23 cellular contexts compared by ENCODE assay signal in genomic region chr1:245685111-245685810, GRCh38.
"Had no signal": no experiment of that assay in that cellular context is flagged by ENCODE, and none has a peak within 500 bp of the region (broad histone marks: within the 10 kb centered on the region; RNA-seq: fewer than 3 reads in every experiment).

No MANE protein-coding gene starts in this region.

- DNase-seq: cerebellar nuclear complex; colonic mucosa; effector memory CD4-positive, alpha-beta T cell; gastrocnemius medialis; heart right ventricle; hypothalamus; left lung; mesendoderm; naive thymus-derived CD4-positive, alpha-beta T cell; nephron progenitor cell; psoas muscle; retina; right lobe of liver; stimulated activated CD4-positive, alpha-beta T cell treated with anti-CD3 and anti-CD28 coated beads, Interleukin-12 subunit alpha, Interleukin-12 subunit beta, amount 100 ng/mL, for 4 hours; stimulated activated naive CD4-positive, alpha-beta T cell treated with Interleukin-2 at 50 U/mL for 16 hours; testis had no signal

- H3K4me3 Mint-ChIP-seq: naive thymus-derived CD4-positive, alpha-beta T cell; nephron progenitor cell had no signal

- H3K4me3 ChIP-seq: cardiac muscle cell, colonic mucosa, esophagus muscularis mucosa, gastrocnemius medialis, heart right ventricle, left lung, lung, psoas muscle, right lobe of liver, skin epidermis, testis, tibial nerve had no signal

- H3K27ac ChIP-seq: colonic mucosa, epithelial cell of prostate, esophagus muscularis mucosa, gastrocnemius medialis, heart right ventricle, left lung, neutrophil, psoas muscle, right lobe of liver, skin epidermis, testis, tibial nerve had no signal

- ATAC-seq: gastrocnemius medialis; heart right ventricle; left lung; naive thymus-derived CD4-positive, alpha-beta T cell; psoas muscle; right lobe of liver had no signal

- H3K27me3 ChIP-seq: cardiac muscle cell, colonic mucosa, gastrocnemius medialis, right lobe of liver, testis, tibial nerve had no signal

- H3K27ac Mint-ChIP-seq: naive thymus-derived CD4-positive, alpha-beta T cell; nephron progenitor cell had no signal

- H3K36me3 ChIP-seq: colonic mucosa, esophagus muscularis mucosa, gastrocnemius medialis, heart right ventricle, left lung, neutrophil, right lobe of liver had no signal

- H3K4me1 ChIP-seq: colonic mucosa, gastrocnemius medialis, psoas muscle, right lobe of liver, testis, tibial nerve had no signal

- H3K9me3 ChIP-seq: colonic mucosa, esophagus muscularis mucosa, gastrocnemius medialis, heart right ventricle, left lung, neutrophil, psoas muscle, right lobe of liver, testis had no signal

- H3K36me3 Mint-ChIP-seq: naive thymus-derived CD4-positive, alpha-beta T cell had no signal
